In genomic region chr7:27933691-27934565, GRCh38 we compare ENCODE assay signal across 9 cellular contexts.
DNase-seq lines count a peak whose midpoint lies in the region; ATAC-seq, FAIRE-seq and TF ChIP-seq lines count a peak whose summit lies in the region.
"Had no signal": no experiment of that assay in that cellular context is flagged by ENCODE, and none has a peak within 500 bp of the region (broad histone marks: within the 10 kb centered on the region; RNA-seq: fewer than 3 reads in every experiment).

No MANE protein-coding gene starts in this region.

- no peak overlapping the region for H3K4me3 Mint-ChIP-seq in astrocyte (ENCODE audit: unreplicated experiment)

- H3K36me3 ChIP-seq in astrocyte (ENCODE audit: insufficient read depth, low read length), result no peaks in the 10 kb centered on the region
- no peaks in the 10 kb centered on the region for H3K36me3 ChIP-seq in osteoblast (ENCODE audit: insufficient read depth, low read length)
- H3K36me3 ChIP-seq in gastrocnemius medialis, result no peaks in the 10 kb centered on the region
- H3K36me3 ChIP-seq: left lung, Peyer's patch had no signal

- no peaks in the 10 kb centered on the region for H3K79me2 ChIP-seq in astrocyte (ENCODE audit: insufficient read depth, low read length)
- H3K79me2 ChIP-seq in osteoblast (ENCODE audit: insufficient read depth, low read length), result peaks cover 3% of the 10 kb centered on the region

- peak overlapping the region; percentile 26 for H3K4me2 ChIP-seq in astrocyte (ENCODE audit: low read length)
- peak overlapping the region; percentile 3 for H3K4me2 ChIP-seq in osteoblast (ENCODE audit: insufficient read depth, low read length)

- H4K20me1 ChIP-seq in astrocyte (ENCODE audit: insufficient read depth, low read length), result peaks cover 11% of the 10 kb centered on the region
- H4K20me1 ChIP-seq in osteoblast (ENCODE audit: insufficient read depth, low read length), result peaks cover 4% of the 10 kb centered on the region

- no peaks in the 10 kb centered on the region for H3K36me3 Mint-ChIP-seq in astrocyte (ENCODE audit: low read depth, unreplicated experiment)

- H3K9me3 ChIP-seq in astrocyte (ENCODE audit: insufficient read depth, low read depth, low read length) (no peaks in the 10 kb centered on the region), osteoblast (ENCODE audit: low read depth, low read length) (no peaks in the 10 kb centered on the region), gastrocnemius medialis (no peaks in the 10 kb centered on the region)
- H3K9me3 ChIP-seq: left lung, Peyer's patch had no signal

- H2AFZ ChIP-seq in astrocyte (ENCODE audit: low read depth, low read length) (no peak overlapping the region), osteoblast (ENCODE audit: low read length) (no peak overlapping the region)

- TF ChIP-seq CTCF in astrocyte (IDR thresholded peaks at IDR 0.05; ENCODE audit: insufficient read depth, low read depth, low read length) (peak; percentile 24), osteoblast (IDR thresholded peaks at IDR 0.05; ENCODE audit: extremely low read depth, low read depth, low read length) (peak; percentile 52), gastrocnemius medialis (IDR thresholded peaks at IDR 0.05 in 4 of 5, conservative IDR thresholded peaks at IDR 0.05 in 1 of 5) (peak in 1 of 5 experiments; percentile 15)

- in situ Hi-C loops in KBM-7 (cut with MboI; ENCODE audit: low pct_unique_long_range_greater_than_20kb, low sequenced_read_pairs) (no loop called here), gastrocnemius medialis (cut with MboI; ENCODE audit: low sequenced_read_pairs in 4 of 4) (no loop called here)

- peaks cover 5% of the 10 kb centered on the region for H3K4me1 Mint-ChIP-seq in astrocyte (ENCODE audit: low read depth, unreplicated experiment)

- intact Hi-C loops in gastrocnemius medialis (cut with DNase I; ENCODE audit: low total_unique reads), result loop anchor here (10.0 kb wide), 1 partner anchor 189 kb away; the partner anchor contains the start of gene TAX1BP1

- H3K4me3 ChIP-seq in astrocyte (ENCODE audit: insufficient read depth, low read depth, low read length) (no peak overlapping the region), osteoblast (ENCODE audit: insufficient read depth, low read length) (no peak overlapping the region), gastrocnemius medialis (no peak overlapping the region)
- H3K4me3 ChIP-seq: left lung, Peyer's patch had no signal

- no peak overlapping the region for H3K27ac Mint-ChIP-seq in astrocyte (ENCODE audit: unreplicated experiment)

- peak; percentile 58 for FAIRE-seq in astrocyte (lab: Jason Lieb, UNC)

- no peak for ATAC-seq in GM18870 (IDR thresholded peaks at IDR 0.05; ENCODE audit: unreplicated experiment)
- ATAC-seq in gastrocnemius medialis, result no peak
- no peak for ATAC-seq in HG03196 (IDR thresholded peaks at IDR 0.05; ENCODE audit: unreplicated experiment)
- ATAC-seq: left lung had no signal

- H3K27me3 ChIP-seq in astrocyte (ENCODE audit: insufficient read depth, low read length) (no peaks in the 10 kb centered on the region), osteoblast (ENCODE audit: insufficient read depth, low read length) (no peaks in the 10 kb centered on the region), gastrocnemius medialis (no peaks in the 10 kb centered on the region)
- H3K27me3 ChIP-seq: left lung, Peyer's patch had no signal

- TF ChIP-seq POLR2A in gastrocnemius medialis (IDR thresholded peaks at IDR 0.05), result no peak

- H3K9me3 Mint-ChIP-seq in astrocyte (ENCODE audit: unreplicated experiment), result no peaks in the 10 kb centered on the region

- H3K9ac ChIP-seq in astrocyte (ENCODE audit: low read length), result no peak overlapping the region

- DNase-seq in ELR (ENCODE audit: low read depth) (peak; percentile 32), KBM-7 (peak; percentile 38), astrocyte (ENCODE audit: low read depth) (peak; percentile 36), osteoblast (ENCODE audit: insufficient read length, low spot score, missing footprints) (no peak), gastrocnemius medialis (no peak)
- DNase-seq: left lung, Peyer's patch had no signal

- H3K27ac ChIP-seq in astrocyte (ENCODE audit: low read depth, low read length), result no peak overlapping the region
- no peak overlapping the region for H3K27ac ChIP-seq in osteoblast (ENCODE audit: low read depth, low read length)
- no peak overlapping the region for H3K27ac ChIP-seq in gastrocnemius medialis
- H3K27ac ChIP-seq: left lung, Peyer's patch had no signal

- no peaks in the 10 kb centered on the region for H3K27me3 Mint-ChIP-seq in astrocyte (ENCODE audit: low read depth, unreplicated experiment)

- no peaks in the 10 kb centered on the region for H3K4me1 ChIP-seq in astrocyte (ENCODE audit: insufficient read depth, low read length)
- H3K4me1 ChIP-seq in osteoblast (ENCODE audit: insufficient read depth, low read length), result peaks cover 7% of the 10 kb centered on the region
- H3K4me1 ChIP-seq in gastrocnemius medialis, result peaks cover 13 to 16% of the 10 kb centered on the region in 2 donors

Comparison
In these comparisons a context has a peak if more than half of its experiments do, and no peak if none do; other contexts are left out.
1. DNase-seq: peak in ELR (single experiment), KBM-7 (single experiment) and astrocyte (single experiment); none in osteoblast (single experiment) and gastrocnemius medialis (0 of 2).